In the genomic region with DNA sequence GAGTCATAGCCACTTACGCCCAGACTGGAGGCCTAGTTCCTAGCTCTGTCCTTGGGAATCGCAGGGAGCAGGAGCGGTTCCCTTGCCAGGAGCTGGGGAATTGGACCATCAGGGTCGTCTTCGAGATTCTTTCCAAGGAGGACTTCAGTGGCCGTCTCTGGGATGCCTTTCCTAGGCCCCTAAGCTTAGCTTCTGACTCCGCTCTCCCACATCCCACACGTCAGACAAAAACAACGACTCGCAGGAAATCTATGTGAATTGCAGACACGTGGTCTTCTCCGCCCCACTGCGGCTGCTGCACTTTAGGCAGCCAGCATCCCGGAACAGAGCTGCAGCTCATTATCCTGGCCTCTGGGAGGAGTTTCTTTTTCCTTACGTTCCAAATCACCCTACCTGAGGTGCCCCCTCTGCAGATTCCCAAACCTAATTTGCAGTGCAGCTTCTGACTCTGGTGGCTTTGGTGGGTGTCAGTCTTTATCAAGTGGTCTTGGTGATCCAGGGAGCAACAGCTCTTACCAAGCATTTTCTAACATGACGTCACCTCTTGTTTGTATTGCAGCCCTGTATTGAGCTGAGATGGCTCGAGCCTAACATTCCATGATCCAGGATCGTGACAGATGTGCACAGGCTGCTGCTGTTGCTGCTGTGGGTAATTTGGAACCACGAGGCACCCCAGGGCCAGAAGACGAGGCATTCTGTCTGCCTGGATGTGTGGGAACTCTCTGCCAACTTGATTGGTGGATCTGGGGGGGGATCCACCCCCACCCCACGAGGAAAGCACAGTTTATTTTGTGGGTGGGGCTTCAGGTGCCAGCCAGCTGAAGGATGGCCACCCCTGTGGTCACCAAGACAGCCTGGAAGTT, we compare ENCODE assay signal across 8 cellular contexts. TPM values are rescaled to one million over a fixed set of nuclear protein-coding genes. Genes with fewer than 3 reads are reported as not detected.
DNase-seq lines count a peak whose midpoint lies in the region; ATAC-seq lines count a peak whose summit lies in the region.

No MANE protein-coding gene starts in this region.

- no peaks in the 10 kb centered on the region for H3K36me3 ChIP-seq in mesendoderm (ENCODE audit: control insufficient read depth, insufficient read depth, low read length)

- no peak overlapping the region for H2BK120ac ChIP-seq in mesendoderm (ENCODE audit: low read depth, low read length)

- DNase-seq in NCI-H1436 treated with DMSO at 0.1 percent for 48 hours (lab: John Stamatoyannopoulos, UW) (peak; percentile 2), NCI-H1436 (lab: John Stamatoyannopoulos, UW) (no peak), NCI-H2029 (lab: John Stamatoyannopoulos, UW) (peak; percentile 43), mesendoderm (peak; percentile 87)
- peak; percentile 86 for DNase-seq in activated CD4-positive, alpha-beta T cell treated with anti-CD3 and anti-CD28 coated beads, Interleukin-2, amount 10 ng/mL, durations not matched to agents 24 days and 14 days
- DNase-seq in effector CD8-positive, alpha-beta T cell (lab: John Stamatoyannopoulos, UW) = peak; percentile 9
- DNase-seq in stimulated activated naive CD8-positive, alpha-beta T cell treated with anti-CD3 and anti-CD28 coated beads, Interleukin-15, amount 100 ng/mL, for 72 hours = peak; percentile 19 to 37

- H3K27me3 ChIP-seq in mesendoderm (ENCODE audit: insufficient read depth, low read length, poor library complexity) = no peaks in the 10 kb centered on the region

- H4K5ac ChIP-seq in mesendoderm (ENCODE audit: low read length) = no peak overlapping the region

- peaks cover 11% of the 10 kb centered on the region for H3K9me3 Mint-ChIP-seq in activated CD4-positive, alpha-beta T cell treated with anti-CD3 and anti-CD28 coated beads, Interleukin-2, amount 10 ng/mL, durations not matched to agents 24 days and 14 days
- peaks cover 14 to 16% of the 10 kb centered on the region in 2 donors for H3K9me3 Mint-ChIP-seq in stimulated activated naive CD8-positive, alpha-beta T cell treated with anti-CD3 and anti-CD28 coated beads, Interleukin-15, amount 100 ng/mL, for 72 hours

- H4K8ac ChIP-seq in mesendoderm (ENCODE audit: low read depth, low read length) = no peak overlapping the region

- peak overlapping the region; percentile 42 for H3K4me2 ChIP-seq in mesendoderm (ENCODE audit: low read length)

- no peak overlapping the region for H3K23ac ChIP-seq in mesendoderm (ENCODE audit: low read length)

- peaks cover 19% of the 10 kb centered on the region for H3K36me3 Mint-ChIP-seq in activated CD4-positive, alpha-beta T cell treated with anti-CD3 and anti-CD28 coated beads, Interleukin-2, amount 10 ng/mL, durations not matched to agents 24 days and 14 days (ENCODE audit: low read depth)

- peak overlapping the region; percentile 8 for H3K4me3 ChIP-seq in mesendoderm (ENCODE audit: low read length)

- no peaks in the 10 kb centered on the region for H3K4me1 ChIP-seq in mesendoderm (ENCODE audit: control insufficient read depth, low read depth, low read length)

- no peak overlapping the region for H3K27ac ChIP-seq in mesendoderm (ENCODE audit: low read depth, low read length)

- H3K4ac ChIP-seq in mesendoderm (ENCODE audit: low read depth, low read length) = no peak overlapping the region

- peaks cover 2% of the 10 kb centered on the region for H3K79me1 ChIP-seq in mesendoderm (ENCODE audit: low read length)

- H3K27ac Mint-ChIP-seq in activated CD4-positive, alpha-beta T cell treated with anti-CD3 and anti-CD28 coated beads, Interleukin-2, amount 10 ng/mL, durations not matched to agents 24 days and 14 days = peak overlapping the region; percentile 98
- peak overlapping the region; percentile 66 to 98 for H3K27ac Mint-ChIP-seq in stimulated activated naive CD8-positive, alpha-beta T cell treated with anti-CD3 and anti-CD28 coated beads, Interleukin-15, amount 100 ng/mL, for 72 hours

- H2BK15ac ChIP-seq in mesendoderm (replicated peaks; ENCODE audit: low read depth) = no peak overlapping the region

- H3K9ac ChIP-seq in mesendoderm (ENCODE audit: low read length) = peak overlapping the region; percentile 74

- H3K4me3 Mint-ChIP-seq in activated CD4-positive, alpha-beta T cell treated with anti-CD3 and anti-CD28 coated beads, Interleukin-2, amount 10 ng/mL, durations not matched to agents 24 days and 14 days = peak overlapping the region; percentile 99
- H3K4me3 Mint-ChIP-seq in stimulated activated naive CD8-positive, alpha-beta T cell treated with anti-CD3 and anti-CD28 coated beads, Interleukin-15, amount 100 ng/mL, for 72 hours = peak overlapping the region; percentile 95 to 97

- peak overlapping the region; percentile 87 for H3K56ac ChIP-seq in mesendoderm (ENCODE audit: low read length)

- H3K4me1 Mint-ChIP-seq in activated CD4-positive, alpha-beta T cell treated with anti-CD3 and anti-CD28 coated beads, Interleukin-2, amount 10 ng/mL, durations not matched to agents 24 days and 14 days = peaks cover 21% of the 10 kb centered on the region
- H3K4me1 Mint-ChIP-seq in stimulated activated naive CD8-positive, alpha-beta T cell treated with anti-CD3 and anti-CD28 coated beads, Interleukin-15, amount 100 ng/mL, for 72 hours = peaks cover 56% of the 10 kb centered on the region

- intact Hi-C loops in activated CD4-positive, alpha-beta T cell treated with anti-CD3 and anti-CD28 coated beads, Interleukin-2, amount 10 ng/mL, durations not matched to agents 24 days and 14 days (cut with micrococcal nuclease) = loop anchor here (10.0 kb wide), 2 partner anchors 262 to 432 kb away; no protein-coding TSS in a partner anchor

- H2AK5ac ChIP-seq in mesendoderm (ENCODE audit: low read length) = no peak overlapping the region

- no peak for ATAC-seq in stimulated activated naive CD8-positive, alpha-beta T cell treated with anti-CD3 and anti-CD28 coated beads, Interleukin-15, amount 100 ng/mL, for 72 hours
- ATAC-seq in HG03025 (IDR thresholded peaks at IDR 0.05; ENCODE audit: low FRiP score, unreplicated experiment) = no peak

- no peaks in the 10 kb centered on the region for H3K27me3 Mint-ChIP-seq in activated CD4-positive, alpha-beta T cell treated with anti-CD3 and anti-CD28 coated beads, Interleukin-2, amount 10 ng/mL, durations not matched to agents 24 days and 14 days
- no peaks in the 10 kb centered on the region for H3K27me3 Mint-ChIP-seq in stimulated activated naive CD8-positive, alpha-beta T cell treated with anti-CD3 and anti-CD28 coated beads, Interleukin-15, amount 100 ng/mL, for 72 hours

- no CpG with 5 or more reads among the region's 21 CpGs for WGBS in mesendoderm (ENCODE audit: extremely low coverage, insufficient coverage, low lambda C conversion rate)

- H2BK5ac ChIP-seq in mesendoderm (ENCODE audit: low read length) = no peak overlapping the region

- no peaks in the 10 kb centered on the region for H3K79me2 ChIP-seq in mesendoderm (ENCODE audit: control insufficient read depth, insufficient read depth, low read length)

- H3K18ac ChIP-seq in mesendoderm (ENCODE audit: low read length) = no peak overlapping the region

RNA-seq across cellular contexts. Expression of a gene that starts 1.1 kb away (rescaled TPM):
- total RNA-seq in activated CD4-positive, alpha-beta T cell treated with anti-CD3 and anti-CD28 coated beads, Interleukin-2, amount 10 ng/mL, durations not matched to agents 24 days and 14 days = 45.0 and 49.8 TPM in 2 replicates
- polyA plus RNA-seq in mesendoderm (2013, experiment 1 of 2) = 30.2 TPM
- 30.1 TPM for polyA plus RNA-seq in mesendoderm (2013, experiment 2 of 2)

RNA-seq across cellular contexts. Expression of a gene that starts 42.0 kb away (rescaled TPM):
- total RNA-seq in activated CD4-positive, alpha-beta T cell treated with anti-CD3 and anti-CD28 coated beads, Interleukin-2, amount 10 ng/mL, durations not matched to agents 24 days and 14 days = 0.09 TPM in 1 of 2 replicates, not detected in the other
- 0.06 TPM for polyA plus RNA-seq in mesendoderm (2013, experiment 1 of 2)
- not detected for polyA plus RNA-seq in mesendoderm (2013, experiment 2 of 2)
